ENCODE assay signal across 1 cellular context in the genomic region with DNA sequence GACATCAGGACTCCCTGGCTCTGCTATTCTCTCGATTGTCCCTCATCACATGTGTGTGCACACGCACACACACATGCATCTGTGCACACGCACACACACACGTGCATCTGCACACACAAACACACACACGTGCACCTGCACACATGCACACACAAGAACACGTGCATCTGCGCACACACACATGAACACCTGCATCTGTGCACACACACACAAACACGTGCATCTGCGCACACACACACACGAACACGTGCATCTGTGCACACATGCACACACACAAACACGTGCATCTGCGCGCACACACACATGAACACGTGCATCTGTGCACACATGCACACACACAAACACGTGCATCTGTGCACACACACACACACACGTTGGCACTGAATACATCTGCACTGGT.
TF ChIP-seq lines count a peak whose summit lies in the region.

No MANE protein-coding gene starts in this region.

TF ChIP-seq in GM23338, 12 proteins besides CTCF, POLR2A, EP300 and RAD21:
- TF ChIP-seq, protein P1, sequence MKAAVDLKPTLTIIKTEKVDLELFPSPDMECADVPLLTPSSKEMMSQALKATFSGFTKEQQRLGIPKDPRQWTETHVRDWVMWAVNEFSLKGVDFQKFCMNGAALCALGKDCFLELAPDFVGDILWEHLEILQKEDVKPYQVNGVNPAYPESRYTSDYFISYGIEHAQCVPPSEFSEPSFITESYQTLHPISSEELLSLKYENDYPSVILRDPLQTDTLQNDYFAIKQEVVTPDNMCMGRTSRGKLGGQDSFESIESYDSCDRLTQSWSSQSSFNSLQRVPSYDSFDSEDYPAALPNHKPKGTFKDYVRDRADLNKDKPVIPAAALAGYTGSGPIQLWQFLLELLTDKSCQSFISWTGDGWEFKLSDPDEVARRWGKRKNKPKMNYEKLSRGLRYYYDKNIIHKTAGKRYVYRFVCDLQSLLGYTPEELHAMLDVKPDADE (IDR thresholded peaks at IDR 0.05), result no peak
- TF ChIP-seq ZNF114 (CRISPR knock-in tag; IDR thresholded peaks at IDR 0.05), result no peak
- no peak for TF ChIP-seq ZNF331 (CRISPR knock-in tag; IDR thresholded peaks at IDR 0.05; ENCODE audit: low read depth)
- no peak for TF ChIP-seq POLR2AphosphoS5 (IDR thresholded peaks at IDR 0.05; ENCODE audit: low read depth)
- TF ChIP-seq, protein P2, sequence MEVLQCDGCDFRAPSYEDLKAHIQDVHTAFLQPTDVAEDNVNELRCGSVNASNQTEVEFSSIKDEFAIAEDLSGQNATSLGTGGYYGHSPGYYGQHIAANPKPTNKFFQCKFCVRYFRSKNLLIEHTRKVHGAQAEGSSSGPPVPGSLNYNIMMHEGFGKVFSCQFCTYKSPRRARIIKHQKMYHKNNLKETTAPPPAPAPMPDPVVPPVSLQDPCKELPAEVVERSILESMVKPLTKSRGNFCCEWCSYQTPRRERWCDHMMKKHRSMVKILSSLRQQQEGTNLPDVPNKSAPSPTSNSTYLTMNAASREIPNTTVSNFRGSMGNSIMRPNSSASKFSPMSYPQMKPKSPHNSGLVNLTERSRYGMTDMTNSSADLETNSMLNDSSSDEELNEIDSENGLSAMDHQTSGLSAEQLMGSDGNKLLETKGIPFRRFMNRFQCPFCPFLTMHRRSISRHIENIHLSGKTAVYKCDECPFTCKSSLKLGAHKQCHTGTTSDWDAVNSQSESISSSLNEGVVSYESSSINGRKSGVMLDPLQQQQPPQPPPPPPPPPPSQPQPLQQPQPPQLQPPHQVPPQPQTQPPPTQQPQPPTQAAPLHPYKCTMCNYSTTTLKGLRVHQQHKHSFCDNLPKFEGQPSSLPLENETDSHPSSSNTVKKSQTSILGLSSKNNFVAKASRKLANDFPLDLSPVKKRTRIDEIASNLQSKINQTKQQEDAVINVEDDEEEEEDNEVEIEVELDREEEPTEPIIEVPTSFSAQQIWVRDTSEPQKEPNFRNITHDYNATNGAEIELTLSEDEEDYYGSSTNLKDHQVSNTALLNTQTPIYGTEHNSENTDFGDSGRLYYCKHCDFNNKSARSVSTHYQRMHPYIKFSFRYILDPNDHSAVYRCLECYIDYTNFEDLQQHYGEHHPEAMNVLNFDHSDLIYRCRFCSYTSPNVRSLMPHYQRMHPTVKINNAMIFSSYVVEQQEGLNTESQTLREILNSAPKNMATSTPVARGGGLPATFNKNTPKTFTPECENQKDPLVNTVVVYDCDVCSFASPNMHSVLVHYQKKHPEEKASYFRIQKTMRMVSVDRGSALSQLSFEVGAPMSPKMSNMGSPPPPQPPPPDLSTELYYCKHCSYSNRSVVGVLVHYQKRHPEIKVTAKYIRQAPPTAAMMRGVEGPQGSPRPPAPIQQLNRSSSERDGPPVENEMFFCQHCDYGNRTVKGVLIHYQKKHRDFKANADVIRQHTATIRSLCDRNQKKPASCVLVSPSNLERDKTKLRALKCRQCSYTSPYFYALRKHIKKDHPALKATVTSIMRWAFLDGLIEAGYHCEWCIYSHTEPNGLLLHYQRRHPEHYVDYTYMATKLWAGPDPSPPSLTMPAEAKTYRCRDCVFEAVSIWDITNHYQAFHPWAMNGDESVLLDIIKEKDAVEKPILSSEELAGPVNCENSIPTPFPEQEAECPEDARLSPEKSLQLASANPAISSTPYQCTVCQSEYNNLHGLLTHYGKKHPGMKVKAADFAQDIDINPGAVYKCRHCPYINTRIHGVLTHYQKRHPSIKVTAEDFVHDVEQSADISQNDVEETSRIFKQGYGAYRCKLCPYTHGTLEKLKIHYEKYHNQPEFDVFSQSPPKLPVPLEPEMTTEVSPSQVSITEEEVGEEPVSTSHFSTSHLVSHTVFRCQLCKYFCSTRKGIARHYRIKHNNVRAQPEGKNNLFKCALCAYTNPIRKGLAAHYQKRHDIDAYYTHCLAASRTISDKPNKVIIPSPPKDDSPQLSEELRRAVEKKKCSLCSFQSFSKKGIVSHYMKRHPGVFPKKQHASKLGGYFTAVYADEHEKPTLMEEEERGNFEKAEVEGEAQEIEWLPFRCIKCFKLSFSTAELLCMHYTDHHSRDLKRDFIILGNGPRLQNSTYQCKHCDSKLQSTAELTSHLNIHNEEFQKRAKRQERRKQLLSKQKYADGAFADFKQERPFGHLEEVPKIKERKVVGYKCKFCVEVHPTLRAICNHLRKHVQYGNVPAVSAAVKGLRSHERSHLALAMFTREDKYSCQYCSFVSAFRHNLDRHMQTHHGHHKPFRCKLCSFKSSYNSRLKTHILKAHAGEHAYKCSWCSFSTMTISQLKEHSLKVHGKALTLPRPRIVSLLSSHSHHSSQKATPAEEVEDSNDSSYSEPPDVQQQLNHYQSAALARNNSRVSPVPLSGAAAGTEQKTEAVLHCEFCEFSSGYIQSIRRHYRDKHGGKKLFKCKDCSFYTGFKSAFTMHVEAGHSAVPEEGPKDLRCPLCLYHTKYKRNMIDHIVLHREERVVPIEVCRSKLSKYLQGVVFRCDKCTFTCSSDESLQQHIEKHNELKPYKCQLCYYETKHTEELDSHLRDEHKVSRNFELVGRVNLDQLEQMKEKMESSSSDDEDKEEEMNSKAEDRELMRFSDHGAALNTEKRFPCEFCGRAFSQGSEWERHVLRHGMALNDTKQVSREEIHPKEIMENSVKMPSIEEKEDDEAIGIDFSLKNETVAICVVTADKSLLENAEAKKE (CRISPR knock-in tag; IDR thresholded peaks at IDR 0.05), result no peak
- TF ChIP-seq EZH2phosphoT487 (IDR thresholded peaks at IDR 0.05; ENCODE audit: unreplicated experiment), result no peak
- TF ChIP-seq, protein P3, sequence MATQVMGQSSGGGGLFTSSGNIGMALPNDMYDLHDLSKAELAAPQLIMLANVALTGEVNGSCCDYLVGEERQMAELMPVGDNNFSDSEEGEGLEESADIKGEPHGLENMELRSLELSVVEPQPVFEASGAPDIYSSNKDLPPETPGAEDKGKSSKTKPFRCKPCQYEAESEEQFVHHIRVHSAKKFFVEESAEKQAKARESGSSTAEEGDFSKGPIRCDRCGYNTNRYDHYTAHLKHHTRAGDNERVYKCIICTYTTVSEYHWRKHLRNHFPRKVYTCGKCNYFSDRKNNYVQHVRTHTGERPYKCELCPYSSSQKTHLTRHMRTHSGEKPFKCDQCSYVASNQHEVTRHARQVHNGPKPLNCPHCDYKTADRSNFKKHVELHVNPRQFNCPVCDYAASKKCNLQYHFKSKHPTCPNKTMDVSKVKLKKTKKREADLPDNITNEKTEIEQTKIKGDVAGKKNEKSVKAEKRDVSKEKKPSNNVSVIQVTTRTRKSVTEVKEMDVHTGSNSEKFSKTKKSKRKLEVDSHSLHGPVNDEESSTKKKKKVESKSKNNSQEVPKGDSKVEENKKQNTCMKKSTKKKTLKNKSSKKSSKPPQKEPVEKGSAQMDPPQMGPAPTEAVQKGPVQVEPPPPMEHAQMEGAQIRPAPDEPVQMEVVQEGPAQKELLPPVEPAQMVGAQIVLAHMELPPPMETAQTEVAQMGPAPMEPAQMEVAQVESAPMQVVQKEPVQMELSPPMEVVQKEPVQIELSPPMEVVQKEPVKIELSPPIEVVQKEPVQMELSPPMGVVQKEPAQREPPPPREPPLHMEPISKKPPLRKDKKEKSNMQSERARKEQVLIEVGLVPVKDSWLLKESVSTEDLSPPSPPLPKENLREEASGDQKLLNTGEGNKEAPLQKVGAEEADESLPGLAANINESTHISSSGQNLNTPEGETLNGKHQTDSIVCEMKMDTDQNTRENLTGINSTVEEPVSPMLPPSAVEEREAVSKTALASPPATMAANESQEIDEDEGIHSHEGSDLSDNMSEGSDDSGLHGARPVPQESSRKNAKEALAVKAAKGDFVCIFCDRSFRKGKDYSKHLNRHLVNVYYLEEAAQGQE (IDR thresholded peaks at IDR 0.05; ENCODE audit: unreplicated experiment), result no peak
- no peak for TF ChIP-seq JUNB (IDR thresholded peaks at IDR 0.05; ENCODE audit: unreplicated experiment)
- TF ChIP-seq NANOG (IDR thresholded peaks at IDR 0.05; ENCODE audit: borderline replicate concordance), result no peak
- TF ChIP-seq STAT1 (IDR thresholded peaks at IDR 0.05; ENCODE audit: unreplicated experiment), result no peak
- TF ChIP-seq EZH2 (IDR thresholded peaks at IDR 0.05; ENCODE audit: low read depth, unreplicated experiment), result no peak
